ENCODE assay signal across 12 cellular contexts in the genomic region with DNA sequence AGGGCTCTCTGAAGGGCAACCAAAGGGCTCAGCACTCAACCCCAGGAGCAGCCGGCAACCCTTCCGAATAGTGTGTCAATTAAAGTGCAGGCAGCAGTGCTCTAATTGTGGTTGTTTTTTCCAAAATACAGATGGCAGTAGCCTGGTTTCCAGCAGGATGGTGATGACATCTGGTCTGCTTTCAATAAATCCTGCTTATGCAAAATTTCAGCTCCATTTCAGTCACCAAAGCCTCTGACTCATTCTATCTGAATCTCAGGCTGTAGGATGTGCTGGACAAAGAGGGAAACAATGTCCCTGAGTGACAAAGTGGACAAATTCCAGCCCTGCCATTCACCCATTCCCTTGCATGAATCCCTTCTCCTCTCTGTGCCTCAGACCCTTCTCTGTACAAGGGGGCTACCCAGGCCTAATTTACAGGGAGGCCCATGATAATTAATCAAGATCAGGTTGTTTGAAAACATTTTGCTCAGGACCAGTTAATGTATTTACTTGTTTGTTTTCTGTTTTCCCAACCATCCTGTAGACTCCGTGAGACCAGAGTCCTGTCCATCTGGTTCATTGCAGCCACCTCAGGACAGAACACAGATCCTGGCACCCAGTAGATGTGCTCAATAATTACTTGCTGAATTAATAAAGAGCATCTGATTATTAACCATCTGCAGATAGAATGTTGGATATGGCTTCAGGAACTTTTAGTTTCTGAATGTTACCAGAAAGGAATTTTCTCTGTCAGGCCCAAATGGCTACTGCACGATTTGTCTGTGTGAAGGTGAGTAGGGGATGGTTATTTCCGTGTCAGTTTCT. TPM values are rescaled to one million over a fixed set of nuclear protein-coding genes. Genes with fewer than 3 reads are reported as not detected.
DNase-seq lines count a peak whose midpoint lies in the region; TF ChIP-seq lines count a peak whose summit lies in the region.
"Had no signal": no experiment of that assay in that cellular context is flagged by ENCODE, and none has a peak within 500 bp of the region (broad histone marks: within the 10 kb centered on the region; RNA-seq: fewer than 3 reads in every experiment).

No MANE protein-coding gene starts in this region.

- no peak for TF ChIP-seq CTCF in GM10266 (IDR thresholded peaks at IDR 0.05; ENCODE audit: control insufficient read depth, insufficient read depth, low read depth, missing control alignments)

- no peaks in the 10 kb centered on the region for H3K36me3 Mint-ChIP-seq in activated naive CD4-positive, alpha-beta T cell treated with anti-CD3 and anti-CD28 coated beads for 36 hours (ENCODE audit: low read depth)

- intact Hi-C loops in activated naive CD4-positive, alpha-beta T cell treated with anti-CD3 and anti-CD28 coated beads for 36 hours (cut with micrococcal nuclease) = no loop called here

- DNase-seq in EH (ENCODE audit: low read depth) (peak; percentile 76), NCI-H524 (lab: John Stamatoyannopoulos, UW) (peak; percentile 75 to 94), dermis blood vessel endothelial cell (peak; percentile 77), non-pigmented ciliary epithelial cell (ENCODE audit: low read depth) (peak; percentile 36), retina (no peak), NCI-H226 (no peak), GM10266 (ENCODE audit: extremely low spot score) (no peak)
- no peak for DNase-seq in activated naive CD4-positive, alpha-beta T cell treated with anti-CD3 and anti-CD28 coated beads for 36 hours
- DNase-seq: body of pancreas, Kasumi-1, small intestine, T-helper 2 cell had no signal

- H3K4me1 Mint-ChIP-seq in activated naive CD4-positive, alpha-beta T cell treated with anti-CD3 and anti-CD28 coated beads for 36 hours (ENCODE audit: low read depth) = no peaks in the 10 kb centered on the region

- H3K27me3 Mint-ChIP-seq in activated naive CD4-positive, alpha-beta T cell treated with anti-CD3 and anti-CD28 coated beads for 36 hours (ENCODE audit: low read depth) = peaks cover 4% of the 10 kb centered on the region

- CTCF ChIA-PET in activated naive CD4-positive, alpha-beta T cell treated with anti-CD3 and anti-CD28 coated beads for 36 hours (lab: Charles Lee) = no interaction called here

- H3K4me3 Mint-ChIP-seq in activated naive CD4-positive, alpha-beta T cell treated with anti-CD3 and anti-CD28 coated beads for 36 hours = no peak overlapping the region

- no peak overlapping the region for H3K27ac Mint-ChIP-seq in activated naive CD4-positive, alpha-beta T cell treated with anti-CD3 and anti-CD28 coated beads for 36 hours

- no peaks in the 10 kb centered on the region for H3K9me3 Mint-ChIP-seq in activated naive CD4-positive, alpha-beta T cell treated with anti-CD3 and anti-CD28 coated beads for 36 hours

RNA-seq across cellular contexts. Expression of a gene that starts 27.1 kb away (rescaled TPM):
- not detected in 2 replicates for total RNA-seq in dermis blood vessel endothelial cell
- total RNA-seq in activated naive CD4-positive, alpha-beta T cell treated with anti-CD3 and anti-CD28 coated beads for 36 hours = not detected
- total RNA-seq: body of pancreas had no signal

Comparison
In these comparisons a context has a peak if more than half of its experiments do, and no peak if none do; other contexts are left out.
1. DNase-seq: peak in EH (single experiment), NCI-H524 (2 of 2), dermis blood vessel endothelial cell (single experiment) and non-pigmented ciliary epithelial cell (single experiment); none in retina (single experiment), activated naive CD4-positive, alpha-beta T cell treated with anti-CD3 and anti-CD28 coated beads for 36 hours (single experiment), NCI-H226 (single experiment) and GM10266 (single experiment).